Comparison of ENCODE assay signal across 1 cellular context in genomic region chr1:153958111-153958960, GRCh38.
TF ChIP-seq lines count a peak whose summit lies in the region.

CRTC2 (minus strand) TSS chr1:153958612; CDS start chr1:153958497, 115 bp downstream.

TF ChIP-seq in WTC11, 78 proteins besides CTCF, POLR2A, EP300 and RAD21 (continued from another document and continues in another):
- TF ChIP-seq ARID4B (CRISPR knock-in tag; IDR thresholded peaks at IDR 0.05; ENCODE audit: borderline replicate concordance) (peak; percentile 69), ZNF532 (CRISPR knock-in tag; IDR thresholded peaks at IDR 0.05; ENCODE audit: borderline replicate concordance) (peak; percentile 83), PRDM15 (CRISPR knock-in tag; IDR thresholded peaks at IDR 0.05) (no peak; the same call in 1 of the 2 replicates), MLX (CRISPR knock-in tag; IDR thresholded peaks at IDR 0.05) (0 out of 2 replicates have a peak, but pooled peaks have one; percentile 84), FOXP4 (CRISPR knock-in tag; IDR thresholded peaks at IDR 0.05) (no peak), ZNF121 (CRISPR knock-in tag; IDR thresholded peaks at IDR 0.05) (no peak), PRRX2 (CRISPR knock-in tag; IDR thresholded peaks at IDR 0.05) (peak; percentile 67; the same call in 1 of the 2 replicates), FOXJ3 (CRISPR knock-in tag; IDR thresholded peaks at IDR 0.05; ENCODE audit: borderline replicate concordance) (no peak), ZNF281 (CRISPR knock-in tag; IDR thresholded peaks at IDR 0.05) (no peak), TEAD1 (CRISPR knock-in tag; IDR thresholded peaks at IDR 0.05) (no peak; the same call in 1 of the 2 replicates), CBFB (CRISPR knock-in tag; IDR thresholded peaks at IDR 0.05; ENCODE audit: low read depth) (no peak), GRHL2 (CRISPR knock-in tag; IDR thresholded peaks at IDR 0.05; ENCODE audit: insufficient replicate concordance, severe bottlenecking) (no peak), SOX15 (CRISPR knock-in tag; IDR thresholded peaks at IDR 0.05) (no peak), NR3C1 (CRISPR knock-in tag; conservative IDR thresholded peaks at IDR 0.05; ENCODE audit: low read depth) (no peak), ZNF232 (CRISPR knock-in tag; IDR thresholded peaks at IDR 0.05) (no peak), KAT7 (CRISPR knock-in tag; IDR thresholded peaks at IDR 0.05; ENCODE audit: borderline replicate concordance) (0 out of 2 replicates have a peak, but pooled peaks have one; percentile 71), USF1 (CRISPR knock-in tag; IDR thresholded peaks at IDR 0.05) (no peak), ZNF416 (CRISPR knock-in tag; IDR thresholded peaks at IDR 0.05) (peak; percentile 91), GTF2I (CRISPR knock-in tag; conservative IDR thresholded peaks at IDR 0.05) (no peak), ZMAT4 (CRISPR knock-in tag; IDR thresholded peaks at IDR 0.05) (peak; percentile 98), EMX1 (CRISPR knock-in tag; IDR thresholded peaks at IDR 0.05) (peak; percentile 79; the same call in 1 of the 2 replicates), AFF4 (CRISPR knock-in tag; IDR thresholded peaks at IDR 0.05; ENCODE audit: borderline replicate concordance) (no peak), ZNF425 (CRISPR knock-in tag; conservative IDR thresholded peaks at IDR 0.05) (peak; percentile 26; the same call in 1 of the 2 replicates)
